ENCODE assay signal across 17 cellular contexts in the genomic region with DNA sequence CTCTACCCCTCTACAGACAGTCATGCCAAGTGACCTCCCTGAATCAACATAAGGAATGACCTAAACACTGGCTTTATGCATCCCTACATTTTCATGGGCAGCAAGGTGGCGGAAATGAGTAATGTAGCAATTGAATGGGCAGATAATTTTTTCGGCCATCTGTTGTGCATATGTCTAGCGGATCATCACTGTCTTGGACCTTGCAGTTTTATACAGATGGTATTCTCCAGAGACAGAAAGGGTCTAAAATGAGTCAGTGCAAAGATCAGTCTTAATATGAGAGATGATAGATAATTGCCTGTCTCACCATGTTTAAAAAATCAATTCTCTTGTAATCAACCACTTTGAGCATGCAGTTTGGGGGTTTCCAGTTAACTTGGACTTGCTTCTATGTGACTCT.
A peak's percentile ranks its signal among the peaks of the same experiment; 100 is the strongest.
DNase-seq lines count a peak whose midpoint lies in the region; ATAC-seq and TF ChIP-seq lines count a peak whose summit lies in the region.
"Had no signal": no experiment of that assay in that cellular context is flagged by ENCODE, and none has a peak within 500 bp of the region (broad histone marks: within the 10 kb centered on the region; RNA-seq: fewer than 3 reads in every experiment).

No MANE protein-coding gene starts in this region.

- ATAC-seq in lower lobe of right lung (no peak), HG02840 (IDR thresholded peaks at IDR 0.05; ENCODE audit: low FRiP score, unreplicated experiment) (no peak)
- ATAC-seq: Right ventricle myocardium inferior had no signal

- H3K36me3 ChIP-seq in lower lobe of right lung, result no peaks in the 10 kb centered on the region

- H3K27ac ChIP-seq in lower lobe of right lung, result no peak overlapping the region
- H3K27ac ChIP-seq: PC-9 had no signal

- H3K9me3 ChIP-seq in lower lobe of right lung, result no peaks in the 10 kb centered on the region

- DNase-seq in ELR (ENCODE audit: low read depth) (peak; percentile 80), NCI-H524 (lab: John Stamatoyannopoulos, UW) (peak; percentile 36 to 79), fibroblast of mammary gland (ENCODE audit: low read depth) (peak; percentile 50), 8988T (no peak), lower lobe of right lung (no peak)
- DNase-seq in stimulated activated CD8-positive, alpha-beta memory T cell treated with anti-CD3 and anti-CD28 coated beads, Interleukin-4, amount 100 ng/mL, for 48 hours, result no peak
- DNase-seq: COR-L47, GDM1, H7, MV-4-11, NCI-H1436, NCI-H2227 treated with DMSO at 0.1 percent for 48 hours, NCI-H69, PC-9, T-helper 2 cell had no signal

- no peaks in the 10 kb centered on the region for H3K27me3 ChIP-seq in lower lobe of right lung (ENCODE audit: low read depth)

- no peak for TF ChIP-seq CTCF in fibroblast of mammary gland (conservative IDR thresholded peaks at IDR 0.05; ENCODE audit: control insufficient read depth, insufficient read depth, low read depth, low read length)
- TF ChIP-seq CTCF in lower lobe of right lung (IDR thresholded peaks at IDR 0.05), result no peak

- no peak overlapping the region for H3K4me3 ChIP-seq in fibroblast of mammary gland (ENCODE audit: control insufficient read depth, low read depth, low read length)
- H3K4me3 ChIP-seq in lower lobe of right lung, result no peak overlapping the region
- H3K4me3 ChIP-seq: PC-9 had no signal

- intact Hi-C loops in lower lobe of right lung (cut with DNase I), result no loop called here

- no peaks in the 10 kb centered on the region for H3K4me1 ChIP-seq in lower lobe of right lung

Comparison
In these comparisons a context has a peak if more than half of its experiments do, and no peak if none do; other contexts are left out.
1. DNase-seq: peak in ELR (single experiment), NCI-H524 (2 of 2) and fibroblast of mammary gland (single experiment); none in 8988T (single experiment), lower lobe of right lung (single experiment) and stimulated activated CD8-positive, alpha-beta memory T cell treated with anti-CD3 and anti-CD28 coated beads, Interleukin-4, amount 100 ng/mL, for 48 hours (single experiment).